ENCODE assay signal across 8 cellular contexts in genomic region chr2:131802351-131802836, GRCh38.
A peak's percentile ranks its signal among the peaks of the same experiment; 100 is the strongest.
DNase-seq lines count a peak whose midpoint lies in the region; ATAC-seq, FAIRE-seq and TF ChIP-seq lines count a peak whose summit lies in the region.
"Not testable (repeated sequence)": the region's sequence is repeated elsewhere in the genome, so short reads cannot be mapped to it uniquely, and the experiment has no call there.

No MANE protein-coding gene starts in this region.

- H3K4me3 ChIP-seq in Peyer's patch, result peak overlapping the region; percentile 0 to 50 (median 40)
- H3K4me3 ChIP-seq in effector memory CD4-positive, alpha-beta T cell (ENCODE audit: insufficient read depth, low read depth, low read length, poor library complexity, severe bottlenecking), result peak overlapping the region; percentile 39
- peak overlapping the region; percentile 38 to 63 for H3K4me3 ChIP-seq in kidney (ENCODE audit: low read length in 2 of 2)
- peak overlapping the region; percentile 56 for H3K4me3 ChIP-seq in thoracic aorta

- H3K9me3 Mint-ChIP-seq in activated T-cell treated with anti-CD3 and anti-CD28 coated beads, Interleukin-2, amount 50 U/mL, for 72 hours, result not testable (repeated sequence)

- H3K36me3 Mint-ChIP-seq in activated T-cell treated with anti-CD3 and anti-CD28 coated beads, Interleukin-2, amount 50 U/mL, for 72 hours (ENCODE audit: insufficient read depth in 2 of 2), result not testable (repeated sequence)

- TF ChIP-seq CTCF in Peyer's patch (IDR thresholded peaks at IDR 0.05); kidney (IDR thresholded peaks at IDR 0.05; ENCODE audit: borderline replicate concordance, extremely low read depth, insufficient read depth); thoracic aorta (IDR thresholded peaks at IDR 0.05): not testable (repeated sequence)

- H3K27ac Mint-ChIP-seq in activated T-cell treated with anti-CD3 and anti-CD28 coated beads, Interleukin-2, amount 50 U/mL, for 72 hours, result not testable (repeated sequence)

- peaks cover 14% of the 10 kb centered on the region for H3K27me3 Mint-ChIP-seq in activated T-cell treated with anti-CD3 and anti-CD28 coated beads, Interleukin-2, amount 50 U/mL, for 72 hours (ENCODE audit: low read depth)

- not testable (repeated sequence) for FAIRE-seq in kidney (lab: Jason Lieb, UNC)

- peak overlapping the region in 1 of 2 donors; percentile 12 for H3K9ac ChIP-seq in kidney (ENCODE audit: low read length in 2 of 2)

- peak; percentile 7 for DNase-seq in Daoy (ENCODE audit: low read depth)
- DNase-seq in HS-5 (ENCODE audit: low read depth), result peak; percentile 2
- DNase-seq in Peyer's patch; effector memory CD4-positive, alpha-beta T cell; thoracic aorta (ENCODE audit: low spot score): not testable (repeated sequence)
- peak; percentile 17 to 62 for DNase-seq in activated T-cell treated with anti-CD3 and anti-CD28 coated beads, Interleukin-2, amount 50 U/mL, for 72 hours
- peak; percentile 75 for DNase-seq in kidney
- peak; percentile 82 for DNase-seq in retina

- not testable (repeated sequence) for H3K9me3 ChIP-seq in Peyer's patch; effector memory CD4-positive, alpha-beta T cell (ENCODE audit: control insufficient read depth, low read length); kidney (ENCODE audit: control insufficient read depth in 1 of 2, low read length in 2 of 2); thoracic aorta

- peaks cover 0 to 16% (median 2%) of the 10 kb centered on the region in 4 donors for H3K4me1 ChIP-seq in Peyer's patch
- not testable (repeated sequence) for H3K4me1 ChIP-seq in effector memory CD4-positive, alpha-beta T cell (ENCODE audit: control insufficient read depth, insufficient read depth, low read length, poor library complexity, severe bottlenecking); kidney (ENCODE audit: control insufficient read depth in 1 of 2, insufficient read depth in 1 of 2, low read depth in 1 of 2, low read length in 2 of 2)
- peaks cover 3 to 13% of the 10 kb centered on the region in 2 donors for H3K4me1 ChIP-seq in thoracic aorta (ENCODE audit: control insufficient read depth in 1 of 2, low read depth in 2 of 2)

- not testable (repeated sequence) for H3K27ac ChIP-seq in Peyer's patch; effector memory CD4-positive, alpha-beta T cell (ENCODE audit: insufficient read depth, low read length, poor library complexity, severe bottlenecking); kidney (ENCODE audit: low read depth in 2 of 2, low read length in 2 of 2); thoracic aorta

- H3K27me3 ChIP-seq in Peyer's patch; effector memory CD4-positive, alpha-beta T cell (replicated peaks; ENCODE audit: control insufficient read depth, insufficient read depth, low read length, poor library complexity, severe bottlenecking); thoracic aorta (replicated peaks; ENCODE audit: insufficient read depth): not testable (repeated sequence)

- TF ChIP-seq POLR2A in Peyer's patch (IDR thresholded peaks at IDR 0.05), result not testable (repeated sequence)

- ATAC-seq in activated T-cell treated with anti-CD3 and anti-CD28 coated beads, Interleukin-2, amount 50 U/mL, for 72 hours (replicated peaks in 1 of 2), result peak; percentile 70 to 83
- ATAC-seq in thoracic aorta (ENCODE audit: insufficient number of reproducible peaks, low FRiP score, low read depth), result not testable (repeated sequence)

- intact Hi-C loops in kidney (cut with DNase I), result not testable (repeated sequence)

- peak overlapping the region; percentile 74 to 77 for H3K4me3 Mint-ChIP-seq in activated T-cell treated with anti-CD3 and anti-CD28 coated beads, Interleukin-2, amount 50 U/mL, for 72 hours

- H3K4me1 Mint-ChIP-seq in activated T-cell treated with anti-CD3 and anti-CD28 coated beads, Interleukin-2, amount 50 U/mL, for 72 hours (ENCODE audit: low read depth), result not testable (repeated sequence)

- not testable (repeated sequence) for H3K36me3 ChIP-seq in Peyer's patch; effector memory CD4-positive, alpha-beta T cell (ENCODE audit: control insufficient read depth, insufficient read depth, low read length); kidney (ENCODE audit: control insufficient read depth in 1 of 2, insufficient read depth in 2 of 2, low read length in 2 of 2); thoracic aorta
